8 cellular contexts compared by ENCODE assay signal in genomic region chrX:139931646-139932076, GRCh38. TPM values are rescaled to one million over a fixed set of nuclear protein-coding genes. Genes with fewer than 3 reads are reported as not detected.
DNase-seq lines count a peak whose midpoint lies in the region; ATAC-seq lines count a peak whose summit lies in the region.

No MANE protein-coding gene starts in this region.

- H3K36me3 ChIP-seq in BLaER1, result no peaks in the 10 kb centered on the region
- no peaks in the 10 kb centered on the region for H3K36me3 ChIP-seq in Karpas-422 (ENCODE audit: insufficient read depth, low read length)

- DNase-seq in Karpas-422 (no peak), NCI-H2107 treated with DMSO at 0.1 percent for 48 hours (lab: John Stamatoyannopoulos, UW; ENCODE audit: unreplicated experiment) (no peak), posterior vena cava (ENCODE audit: low spot score) (no peak), NCI-H2171 (lab: John Stamatoyannopoulos, UW) (no peak)
- DNase-seq in natural killer cell treated with Interleukin-12 subunit alpha and Interleukin-12 subunit beta and Interleukin-15 and Interleukin-18, amount 100 ng/mL, for 72 hours (ENCODE audit: low spot score), result no peak

- peaks cover 49% of the 10 kb centered on the region for H3K79me2 ChIP-seq in Karpas-422 (ENCODE audit: low read length)

- no peak for ATAC-seq in natural killer cell treated with Interleukin-12 subunit alpha and Interleukin-12 subunit beta and Interleukin-15 and Interleukin-18, amount 100 ng/mL, for 72 hours
- no peak for ATAC-seq in GM18907 (IDR thresholded peaks at IDR 0.05; ENCODE audit: unreplicated experiment)

- H2AFZ ChIP-seq in Karpas-422 (ENCODE audit: low read length), result 0 out of 2 replicates have a peak overlapping the region, but pooled peaks have one; percentile 3

- peaks cover 18% of the 10 kb centered on the region for H3K4me1 ChIP-seq in BLaER1
- H3K4me1 ChIP-seq in Karpas-422 (ENCODE audit: low read length), result peaks cover 24% of the 10 kb centered on the region

- H3K9ac ChIP-seq in BLaER1 (peak overlapping the region; percentile 90), Karpas-422 (ENCODE audit: low read length) (peak overlapping the region; percentile 86)

- peak overlapping the region; percentile 77 for H3K4me3 Mint-ChIP-seq in dendritic cell treated with granulocyte-macrophage colony-stimulating factor and Interleukin-4, amounts not matched to agents 40 ng/mL and 50 ng/mL, for 4 days
- H3K4me3 Mint-ChIP-seq in natural killer cell treated with Interleukin-12 subunit alpha and Interleukin-12 subunit beta and Interleukin-15 and Interleukin-18, amount 100 ng/mL, for 72 hours, result peak overlapping the region; percentile 70

- H3K27me3 ChIP-seq in BLaER1 (peaks cover 51% of the 10 kb centered on the region), Karpas-422 (ENCODE audit: low read length) (no peaks in the 10 kb centered on the region)

- H3K27ac Mint-ChIP-seq in dendritic cell treated with granulocyte-macrophage colony-stimulating factor and Interleukin-4, amounts not matched to agents 40 ng/mL and 50 ng/mL, for 4 days, result peak overlapping the region; percentile 91
- H3K27ac Mint-ChIP-seq in natural killer cell treated with Interleukin-12 subunit alpha and Interleukin-12 subunit beta and Interleukin-15 and Interleukin-18, amount 100 ng/mL, for 72 hours, result no peak overlapping the region

- H3K27me3 Mint-ChIP-seq in dendritic cell treated with granulocyte-macrophage colony-stimulating factor and Interleukin-4, amounts not matched to agents 40 ng/mL and 50 ng/mL, for 4 days, result no peaks in the 10 kb centered on the region
- peaks cover 0 to 10% of the 10 kb centered on the region in 2 donors for H3K27me3 Mint-ChIP-seq in natural killer cell treated with Interleukin-12 subunit alpha and Interleukin-12 subunit beta and Interleukin-15 and Interleukin-18, amount 100 ng/mL, for 72 hours

- H3K36me3 Mint-ChIP-seq in dendritic cell treated with granulocyte-macrophage colony-stimulating factor and Interleukin-4, amounts not matched to agents 40 ng/mL and 50 ng/mL, for 4 days (ENCODE audit: low read depth), result peaks cover 7% of the 10 kb centered on the region
- H3K36me3 Mint-ChIP-seq in natural killer cell treated with Interleukin-12 subunit alpha and Interleukin-12 subunit beta and Interleukin-15 and Interleukin-18, amount 100 ng/mL, for 72 hours, result no peaks in the 10 kb centered on the region

- intact Hi-C loops in dendritic cell treated with granulocyte-macrophage colony-stimulating factor and Interleukin-4, amounts not matched to agents 40 ng/mL and 50 ng/mL, for 4 days (cut with micrococcal nuclease), result loop anchor here (5.0 kb wide), 2 partner anchors 39 to 149 kb away; no protein-coding TSS in a partner anchor
- intact Hi-C loops in posterior vena cava (cut with DNase I), result no loop called here

- H3K9me2 ChIP-seq in Karpas-422 (replicated peaks; ENCODE audit: insufficient read depth, low read length), result no peaks in the 10 kb centered on the region

- H3K4me3 ChIP-seq in BLaER1 (peak overlapping the region; percentile 78), Karpas-422 (ENCODE audit: low read length) (peak overlapping the region; percentile 74)

- no peaks in the 10 kb centered on the region for H3K9me3 Mint-ChIP-seq in dendritic cell treated with granulocyte-macrophage colony-stimulating factor and Interleukin-4, amounts not matched to agents 40 ng/mL and 50 ng/mL, for 4 days
- no peaks in the 10 kb centered on the region for H3K9me3 Mint-ChIP-seq in natural killer cell treated with Interleukin-12 subunit alpha and Interleukin-12 subunit beta and Interleukin-15 and Interleukin-18, amount 100 ng/mL, for 72 hours

- H3K4me1 Mint-ChIP-seq in dendritic cell treated with granulocyte-macrophage colony-stimulating factor and Interleukin-4, amounts not matched to agents 40 ng/mL and 50 ng/mL, for 4 days (ENCODE audit: low read depth), result peaks cover 16% of the 10 kb centered on the region
- peaks cover 12 to 23% of the 10 kb centered on the region in 2 donors for H3K4me1 Mint-ChIP-seq in natural killer cell treated with Interleukin-12 subunit alpha and Interleukin-12 subunit beta and Interleukin-15 and Interleukin-18, amount 100 ng/mL, for 72 hours (ENCODE audit: low read depth in 2 of 2)

- peaks cover 44% of the 10 kb centered on the region for H4K20me1 ChIP-seq in BLaER1
- H4K20me1 ChIP-seq in Karpas-422 (ENCODE audit: insufficient read depth, low read depth, low read length), result no peaks in the 10 kb centered on the region

- H3K27ac ChIP-seq in BLaER1, result peak overlapping the region; percentile 87
- H3K27ac ChIP-seq in Karpas-422 (ENCODE audit: low read length), result no peak overlapping the region

- peak overlapping the region; percentile 71 for H3K4me2 ChIP-seq in BLaER1
- peak overlapping the region; percentile 61 for H3K4me2 ChIP-seq in Karpas-422 (ENCODE audit: low read depth, low read length, poor library complexity, severe bottlenecking)

- peaks cover 7% of the 10 kb centered on the region; the same call in 1 of the 2 replicates for H3K9me3 ChIP-seq in BLaER1
- no peaks in the 10 kb centered on the region for H3K9me3 ChIP-seq in Karpas-422 (ENCODE audit: low read length)

RNA-seq across cellular contexts. Expression of gene ATP11C, which starts 1.2 kb away (rescaled TPM):
- 28.2 and 37.4 TPM in 2 replicates for total RNA-seq in Karpas-422 (2014; rRNA removed; shearing (Covaris generic); ENCODE audit: low replicate concordance)
- 10 to 100 TPM; 17.8 to 20.4 TPM for total RNA-seq in natural killer cell treated with Interleukin-12 subunit alpha and Interleukin-12 subunit beta and Interleukin-15 and Interleukin-18, amount 100 ng/mL, for 72 hours
- total RNA-seq in posterior vena cava, result 10 to 100 TPM; 24.5 to 27.2 TPM

RNA-seq across cellular contexts. Expression of gene CXorf66, which starts 33.7 kb away (rescaled TPM):
- not detected in 2 replicates for total RNA-seq in Karpas-422 (2014; rRNA removed; shearing (Covaris generic); ENCODE audit: low replicate concordance)
- not detected for total RNA-seq in natural killer cell treated with Interleukin-12 subunit alpha and Interleukin-12 subunit beta and Interleukin-15 and Interleukin-18, amount 100 ng/mL, for 72 hours
- not detected for total RNA-seq in posterior vena cava
